In the genomic region with DNA sequence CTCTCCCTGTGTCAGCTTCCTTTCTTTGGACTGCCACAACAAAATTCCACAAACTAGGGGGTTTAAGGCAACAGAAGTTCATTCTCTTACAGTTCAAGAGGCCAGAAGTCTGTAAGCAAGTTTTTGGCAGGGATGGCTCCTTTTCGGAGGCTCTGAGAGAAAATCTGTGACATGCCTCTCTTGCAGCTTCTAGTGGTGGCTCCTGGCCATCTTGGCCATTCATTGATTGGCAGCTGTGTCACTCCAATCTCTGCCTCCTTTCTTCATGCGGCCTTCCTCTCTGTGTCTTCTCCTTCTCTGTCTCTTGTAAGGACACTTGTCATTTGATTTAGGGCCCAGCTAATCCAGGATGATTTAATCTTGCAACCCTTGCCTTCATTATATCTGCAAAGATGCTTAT, we compare ENCODE assay signal across 2 cellular contexts.
A peak's percentile ranks its signal among the peaks of the same experiment; 100 is the strongest.
TF ChIP-seq lines count a peak whose summit lies in the region.

No MANE protein-coding gene starts in this region.

TF ChIP-seq in HEK293, 187 proteins besides CTCF, POLR2A, EP300 and RAD21:
- peak; percentile 96 for TF ChIP-seq ZSCAN30 (tag by site-specific recombination; IDR thresholded peaks at IDR 0.05)
- TF ChIP-seq ZNF514 (tag by site-specific recombination; IDR thresholded peaks at IDR 0.05): no peak

TF ChIP-seq in H1, 55 proteins besides CTCF, POLR2A, EP300 and RAD21:
- TF ChIP-seq SUZ12 (IDR thresholded peaks at IDR 0.05; ENCODE audit: low read length): peak; percentile 47; the same call in 1 of the 2 replicates
- TF ChIP-seq CHD2 (IDR thresholded peaks at IDR 0.05; ENCODE audit: low read length): no peak
